ENCODE assay signal across 8 cellular contexts in the genomic region with DNA sequence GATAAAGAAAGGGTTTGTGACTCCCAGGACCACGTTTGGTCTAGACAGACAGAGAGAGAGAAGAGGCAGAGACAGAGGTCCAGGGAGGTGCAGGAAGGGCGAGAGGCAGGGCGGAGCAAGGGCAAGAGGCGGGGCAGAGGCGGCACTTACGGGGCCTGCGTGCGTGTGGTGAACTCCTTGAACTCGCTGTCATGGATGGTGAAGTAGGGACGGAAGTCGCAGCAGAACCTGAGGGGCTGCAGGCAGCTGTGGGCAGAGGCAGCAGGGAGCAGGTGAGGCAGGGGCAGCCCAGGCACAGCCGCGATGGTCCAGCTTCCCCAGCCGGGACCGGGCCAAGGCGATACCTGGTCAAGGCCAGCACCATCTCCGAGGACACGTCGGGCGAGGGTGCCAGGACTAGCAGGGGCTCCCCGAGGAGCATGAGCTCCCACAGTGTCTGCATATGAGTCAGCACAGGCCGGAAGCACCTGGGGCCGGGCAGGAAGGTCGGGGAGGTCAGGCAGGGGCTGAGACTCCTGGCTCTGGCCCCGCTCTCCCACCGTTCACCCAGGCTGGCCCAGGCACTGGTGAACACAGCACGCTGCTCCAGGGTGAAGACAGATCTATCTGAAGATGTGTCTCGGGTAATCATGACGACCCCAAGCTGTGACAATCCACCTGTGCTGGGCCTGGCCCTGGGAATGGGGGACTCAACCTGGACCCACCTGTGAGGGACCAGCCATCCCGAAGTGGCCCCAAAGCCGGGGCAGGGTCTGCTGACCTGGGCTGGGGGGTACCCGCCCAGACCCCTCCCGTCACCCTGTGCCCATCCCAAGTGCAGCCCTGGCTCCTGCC. TPM values are rescaled to one million over a fixed set of nuclear protein-coding genes. Genes with fewer than 3 reads are reported as not detected.
DNase-seq lines count a peak whose midpoint lies in the region; ATAC-seq and TF ChIP-seq lines count a peak whose summit lies in the region.

No MANE protein-coding gene starts in this region.

- H3K4me3 ChIP-seq in dorsolateral prefrontal cortex = peak overlapping the region in 8 of 59 donors; percentile 1 to 38 (median 16)

- POLR2A ChIA-PET in GM10248 (lab: Yijun Ruan, JAX) = no interaction called here

- CTCF ChIA-PET in GM10248 (lab: Yijun Ruan, JAX) = interaction anchor here (0.6 to 2.3 kb wide), 8 partner anchors 10 to 38 kb away, joined by 3 to 12 read pairs (median 6); a partner anchor contains a TSS

- no peak for TF ChIP-seq CTCF in GM10248 (IDR thresholded peaks at IDR 0.05; ENCODE audit: control extremely low read depth, extremely low read depth, low read depth, missing control alignments)
- no peak for TF ChIP-seq CTCF in dorsolateral prefrontal cortex (IDR thresholded peaks at IDR 0.05 in 54 of 56, conservative IDR thresholded peaks at IDR 0.05 in 2 of 56; ENCODE audit: low read depth in 1 of 56, partially characterized antibody in 56 of 56)

- DNase-seq in GM10248 (ENCODE audit: extremely low spot score) (peak; percentile 90), NCI-H510A (lab: John Stamatoyannopoulos, UW) (peak; percentile 58), activated T-cell treated with anti-CD3 and anti-CD28 coated beads for 1 hour (ENCODE audit: low read depth) (peak; percentile 64), left kidney (ENCODE audit: low read depth, low spot score) (peak; percentile 86), DMS 273 treated with DMSO at 0.1 percent for 48 hours (lab: John Stamatoyannopoulos, UW) (no peak), dorsolateral prefrontal cortex (no peak)
- peak; percentile 53 for DNase-seq in stimulated activated CD8-positive, alpha-beta memory T cell treated with anti-CD3 and anti-CD28 coated beads, Interleukin-7, amount 100 ng/mL, for 24 hours (ENCODE audit: low read depth)

- H3K27me3 ChIP-seq in dorsolateral prefrontal cortex = no peaks in the 10 kb centered on the region

- H3K27ac ChIP-seq in dorsolateral prefrontal cortex = no peak overlapping the region

- intact Hi-C loops in dorsolateral prefrontal cortex (cut with DNase I) = no loop called here

- peak; percentile 73 for ATAC-seq in GM21825 (IDR thresholded peaks at IDR 0.05; ENCODE audit: unreplicated experiment)

RNA-seq across cellular contexts. Expression of a gene that starts 7.2 kb away (rescaled TPM):
- 100 to 1,000 TPM in 7 of 120 experiments, 10 to 100 TPM in 113; 45.2 to 131 (median 74.5) TPM for total RNA-seq in dorsolateral prefrontal cortex

RNA-seq across cellular contexts. Expression of a gene that starts 12.1 kb away (rescaled TPM):
- total RNA-seq in dorsolateral prefrontal cortex = 10 to 100 TPM; 12.7 to 56.5 (median 38.0) TPM

RNA-seq across cellular contexts. Expression of a gene that starts 28.5 kb away (rescaled TPM):
- total RNA-seq in dorsolateral prefrontal cortex = 100 to 1,000 TPM in 10 of 120 experiments, 10 to 100 TPM in 110; 66.5 to 112 (median 82.2) TPM

RNA-seq across cellular contexts. Expression of a gene that starts 44.5 kb away (rescaled TPM):
- 10 to 100 TPM; 25.8 to 78.7 (median 55.8) TPM for total RNA-seq in dorsolateral prefrontal cortex

RNA-seq across cellular contexts. Expression of a gene that starts 53.2 kb away (rescaled TPM):
- total RNA-seq in dorsolateral prefrontal cortex = 10 to 100 TPM; 21.8 to 70.3 (median 34.7) TPM

Comparison
In these comparisons a context has a peak if more than half of its experiments do, and no peak if none do; other contexts are left out.
1. DNase-seq: peak in GM10248 (single experiment), NCI-H510A (single experiment), activated T-cell treated with anti-CD3 and anti-CD28 coated beads for 1 hour (single experiment), left kidney (single experiment) and stimulated activated CD8-positive, alpha-beta memory T cell treated with anti-CD3 and anti-CD28 coated beads, Interleukin-7, amount 100 ng/mL, for 24 hours (single experiment); none in DMS 273 treated with DMSO at 0.1 percent for 48 hours (single experiment) and dorsolateral prefrontal cortex (0 of 10).